ENCODE assay signal across 18 cellular contexts in the genomic region with DNA sequence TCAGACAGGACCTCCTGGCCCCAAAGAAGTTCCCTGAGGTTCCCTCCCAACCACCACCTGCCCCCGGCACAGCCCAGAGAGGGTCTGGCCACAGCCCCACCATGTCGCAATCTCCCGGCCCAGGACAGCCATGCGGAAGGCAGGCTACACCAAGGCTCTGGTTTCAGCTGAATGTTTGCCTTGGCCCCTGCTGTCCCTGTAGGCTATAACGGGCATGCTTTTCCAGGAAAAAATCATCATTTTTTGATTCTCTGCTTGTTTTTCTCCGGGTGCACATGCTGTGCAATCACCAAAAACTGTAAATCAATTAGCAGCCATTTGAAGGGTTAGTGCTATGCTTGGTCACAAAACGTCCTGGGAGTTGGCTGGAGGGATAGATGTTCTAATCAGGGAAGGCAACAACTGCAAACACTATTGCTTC.
A peak's percentile ranks its signal among the peaks of the same experiment; 100 is the strongest.
DNase-seq lines count a peak whose midpoint lies in the region; ATAC-seq and TF ChIP-seq lines count a peak whose summit lies in the region.
"Had no signal": no experiment of that assay in that cellular context is flagged by ENCODE, and none has a peak within 500 bp of the region (broad histone marks: within the 10 kb centered on the region; RNA-seq: fewer than 3 reads in every experiment).

No MANE protein-coding gene starts in this region.

- DNase-seq in adipocyte (ENCODE audit: low read depth) (peak; percentile 91), left ventricle myocardium superior (no peak), psoas muscle (peak; percentile 81 to 94), aorta (peak; percentile 81 to 87), dorsolateral prefrontal cortex (no peak)
- DNase-seq in activated naive CD4-positive, alpha-beta T cell treated with anti-CD3 and anti-CD28 coated beads, Interleukin-2, amount 50 U/mL, for 16 hours: no peak
- DNase-seq: activated CD8-positive, alpha-beta T cell treated with anti-CD3 and anti-CD28 coated beads for 36 hours; activated T-cell treated with anti-CD3 and anti-CD28 coated beads, Interleukin-2, amount 50 U/mL, for 72 hours; effector CD8-positive, alpha-beta T cell; NCI-H2081 treated with DMSO at 0.1 percent for 48 hours; NCI-H524 treated with DMSO at 0.1 percent for 48 hours; SJCRH30; stomach; T-helper 17 cell; WERI-Rb-1 had no signal

- H3K27ac ChIP-seq in psoas muscle (no peak overlapping the region), aorta (ENCODE audit: low read depth in 1 of 2, low read length in 2 of 2) (no peak overlapping the region), dorsolateral prefrontal cortex (no peak overlapping the region)
- H3K27ac ChIP-seq: cardiac muscle cell, HL-60, SJCRH30, stomach, WERI-Rb-1 had no signal

- H3K4me1 ChIP-seq in adipocyte (ENCODE audit: control insufficient read depth, insufficient read depth, low read length) (peaks cover 38% of the 10 kb centered on the region), psoas muscle (peaks cover 8% of the 10 kb centered on the region), aorta (ENCODE audit: control insufficient read depth in 1 of 2, insufficient read depth in 2 of 2, low read length in 2 of 2) (peaks cover 3 to 7% of the 10 kb centered on the region in 2 donors)
- H3K4me1 ChIP-seq: SJCRH30 had no signal

- no peaks in the 10 kb centered on the region for H3K36me3 ChIP-seq in adipocyte (ENCODE audit: control insufficient read depth, insufficient read depth, low read length, severe bottlenecking)
- no peaks in the 10 kb centered on the region for H3K36me3 ChIP-seq in psoas muscle (ENCODE audit: insufficient read depth in 1 of 2, low read depth in 1 of 2)
- H3K36me3 ChIP-seq in aorta (ENCODE audit: control insufficient read depth in 1 of 2, insufficient read depth in 2 of 2, low read length in 1 of 2): no peaks in the 10 kb centered on the region
- H3K36me3 ChIP-seq: cardiac muscle cell, SJCRH30, stomach, WERI-Rb-1 had no signal

- H3K4me3 ChIP-seq in adipocyte (ENCODE audit: low read length) (no peak overlapping the region), psoas muscle (no peak overlapping the region), aorta (ENCODE audit: low read length in 2 of 2) (no peak overlapping the region), dorsolateral prefrontal cortex (no peak overlapping the region)
- H3K4me3 ChIP-seq: cardiac muscle cell, SJCRH30, stomach had no signal

- WGBS in psoas muscle, 3 donors: 16 to 32% (median 23%) methylated on average over 7 of the region's 7 CpGs
- 1 to 2% methylated on average over 7 of the region's 7 CpGs for WGBS in aorta, 2 donors

- no peak overlapping the region for H3K9ac ChIP-seq in adipocyte (ENCODE audit: low read length)

- ATAC-seq in left ventricle myocardium superior (peak; percentile 63), psoas muscle (peak; percentile 58 to 87 (median 80)), aorta (ENCODE audit: low FRiP score) (peak; percentile 94), GM18519 (IDR thresholded peaks at IDR 0.05; ENCODE audit: low FRiP score, unreplicated experiment) (no peak)
- ATAC-seq: activated CD8-positive, alpha-beta T cell treated with anti-CD3 and anti-CD28 coated beads for 36 hours; activated T-cell treated with anti-CD3 and anti-CD28 coated beads, Interleukin-2, amount 50 U/mL, for 72 hours; T-helper 17 cell had no signal

- TF ChIP-seq CTCF in psoas muscle (IDR thresholded peaks at IDR 0.05) (no peak), dorsolateral prefrontal cortex (IDR thresholded peaks at IDR 0.05 in 54 of 56, conservative IDR thresholded peaks at IDR 0.05 in 2 of 56; ENCODE audit: low read depth in 1 of 56, partially characterized antibody in 56 of 56) (no peak)

- H3K27me3 ChIP-seq in adipocyte (replicated peaks; ENCODE audit: control insufficient read depth, insufficient read depth, low read length): peaks cover 11% of the 10 kb centered on the region
- peaks cover 0 to 14% (median 8%) of the 10 kb centered on the region in 3 donors for H3K27me3 ChIP-seq in psoas muscle (ENCODE audit: insufficient read depth in 3 of 3, low read length in 2 of 3)
- H3K27me3 ChIP-seq in aorta (ENCODE audit: control insufficient read depth in 1 of 2, insufficient read depth in 2 of 2, low read length in 1 of 2): no peaks in the 10 kb centered on the region
- H3K27me3 ChIP-seq in dorsolateral prefrontal cortex: peaks cover 0 to 23% (median 5%) of the 10 kb centered on the region in 45 donors
- H3K27me3 ChIP-seq: cardiac muscle cell had no signal

- H3K9me3 ChIP-seq in adipocyte (ENCODE audit: control insufficient read depth, low read length) (no peaks in the 10 kb centered on the region), psoas muscle (no peaks in the 10 kb centered on the region), aorta (ENCODE audit: control insufficient read depth, low read length) (peaks cover 2% of the 10 kb centered on the region)
- H3K9me3 ChIP-seq: SJCRH30 had no signal

- intact Hi-C loops in left ventricle myocardium superior (cut with micrococcal nuclease): no loop called here
- intact Hi-C loops in psoas muscle (cut with DNase I): no loop called here
- intact Hi-C loops in aorta (cut with DNase I): no loop called here
- intact Hi-C loops in dorsolateral prefrontal cortex (cut with DNase I): no loop called here

Comparison
In these comparisons a context has a peak if more than half of its experiments do, and no peak if none do; other contexts are left out.
1. DNase-seq: peak in adipocyte (single experiment), psoas muscle (2 of 2) and aorta (2 of 2); none in left ventricle myocardium superior (single experiment), dorsolateral prefrontal cortex (0 of 10) and activated naive CD4-positive, alpha-beta T cell treated with anti-CD3 and anti-CD28 coated beads, Interleukin-2, amount 50 U/mL, for 16 hours (single experiment).